In the genomic region with DNA sequence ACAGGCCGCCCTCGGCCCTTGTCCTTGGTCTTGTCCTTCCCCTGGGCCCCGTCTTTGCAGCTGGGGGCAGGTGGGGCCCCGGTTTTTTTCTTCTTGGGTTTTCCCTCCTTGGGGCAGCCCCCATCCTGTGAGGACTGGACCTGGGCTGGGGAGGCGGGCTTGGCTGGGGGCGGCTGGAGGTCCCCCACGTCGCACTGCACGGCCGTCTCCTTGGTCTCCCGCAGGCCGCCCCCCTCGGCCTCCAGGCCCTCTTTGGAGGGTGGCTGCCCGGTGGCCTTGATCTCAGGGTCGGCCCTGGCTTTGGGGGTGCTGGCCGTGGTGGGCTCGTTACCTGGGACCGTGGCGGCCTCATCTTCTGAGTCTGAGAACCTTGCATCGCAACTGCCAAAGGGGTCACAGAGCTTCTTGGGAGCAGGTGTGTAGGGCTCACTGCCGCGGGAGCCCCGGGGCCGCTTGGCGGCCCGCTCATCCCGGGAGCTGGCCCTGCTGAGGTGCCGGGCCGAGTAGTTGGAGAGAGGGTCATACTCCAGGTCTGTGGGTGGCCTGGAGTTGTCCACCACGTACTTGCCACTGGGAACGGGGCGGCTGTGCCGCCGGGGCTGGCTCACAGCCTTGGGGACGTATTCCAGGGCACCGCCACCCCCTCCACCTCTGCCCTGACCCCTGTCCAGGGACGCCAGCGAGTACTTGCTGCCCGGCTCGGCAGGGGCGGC, we compare ENCODE assay signal across 2 cellular contexts.
A peak's percentile ranks its signal among the peaks of the same experiment; 100 is the strongest.
TF ChIP-seq lines count a peak whose summit lies in the region.

No MANE protein-coding gene starts in this region.

TF ChIP-seq in HEK293, 187 proteins besides CTCF, POLR2A, EP300 and RAD21:
- TF ChIP-seq GLIS2 (tag by site-specific recombination; IDR thresholded peaks at IDR 0.05) (peak; percentile 26; the same call in 1 of the 2 replicates), ZNF155 (tag by site-specific recombination; IDR thresholded peaks at IDR 0.05) (no peak), GLIS1 (tag by site-specific recombination; IDR thresholded peaks at IDR 0.05) (0 out of 2 replicates have a peak, but pooled peaks have one; percentile 17), ZNF518A (tag by site-specific recombination; conservative IDR thresholded peaks at IDR 0.05; ENCODE audit: low read depth) (no peak)

TF ChIP-seq in K562, 482 proteins besides CTCF, POLR2A, EP300 and RAD21:
- peak; percentile 79 for TF ChIP-seq ZBTB33 (CRISPR knock-in tag; IDR thresholded peaks at IDR 0.05)
- TF ChIP-seq ZSCAN29 (IDR thresholded peaks at IDR 0.05) = no peak
- TF ChIP-seq POLR2G (IDR thresholded peaks at IDR 0.05; ENCODE audit: low read depth, low read length) = peak; percentile 27; the same call in 1 of the 2 replicates
- TF ChIP-seq ZNF24 (IDR thresholded peaks at IDR 0.05) = no peak
- TF ChIP-seq RBM22 (IDR thresholded peaks at IDR 0.05; ENCODE audit: low read depth, low read length, poor library complexity, severe bottlenecking) = peak; percentile 38
